Comparison of ENCODE assay signal across 1 cellular context in genomic region chr5:135559342-135559741, GRCh38.
A peak's percentile ranks its signal among the peaks of the same experiment; 100 is the strongest.
TF ChIP-seq lines count a peak whose summit lies in the region.

No MANE protein-coding gene starts in this region.

TF ChIP-seq in HepG2, 621 proteins besides CTCF, POLR2A, EP300 and RAD21 (continued from another document):
- no peak for TF ChIP-seq IRF1 (CRISPR knock-in tag; IDR thresholded peaks at IDR 0.05; ENCODE audit: low read depth)
- peak; percentile 55 for TF ChIP-seq NFYC (CRISPR knock-in tag; IDR thresholded peaks at IDR 0.05)
- peak; percentile 72 for TF ChIP-seq USF2 (IDR thresholded peaks at IDR 0.05; ENCODE audit: low read depth, low read length)
- TF ChIP-seq USF2 (CRISPR knock-in tag; IDR thresholded peaks at IDR 0.05; ENCODE audit: borderline replicate concordance): peak; percentile 21; the same call in 1 of the 2 replicates
- TF ChIP-seq AKAP8 (CRISPR knock-in tag; IDR thresholded peaks at IDR 0.05): no peak
- no peak for TF ChIP-seq KAT2B (IDR thresholded peaks at IDR 0.05; ENCODE audit: borderline replicate concordance, low read depth, low read length)
- no peak for TF ChIP-seq IRF9 (CRISPR knock-in tag; IDR thresholded peaks at IDR 0.05; ENCODE audit: borderline replicate concordance)
- no peak for TF ChIP-seq ZNF121 (CRISPR knock-in tag; IDR thresholded peaks at IDR 0.05)
- no peak for TF ChIP-seq IKZF1 (IDR thresholded peaks at IDR 0.05)
- no peak for TF ChIP-seq ZKSCAN8 (CRISPR knock-in tag; IDR thresholded peaks at IDR 0.05; ENCODE audit: borderline replicate concordance)
- TF ChIP-seq NFYB (CRISPR knock-in tag; IDR thresholded peaks at IDR 0.05): peak; percentile 69
- no peak for TF ChIP-seq BCL3 (CRISPR knock-in tag; IDR thresholded peaks at IDR 0.05)
- no peak for TF ChIP-seq HHEX (CRISPR knock-in tag; IDR thresholded peaks at IDR 0.05)
